8 cellular contexts compared by ENCODE assay signal in genomic region chr1:155049651-155050559, GRCh38. TPM values are rescaled to one million over a fixed set of nuclear protein-coding genes. Genes with fewer than 3 reads are reported as not detected.
DNase-seq lines count a peak whose midpoint lies in the region; ATAC-seq and TF ChIP-seq lines count a peak whose summit lies in the region.

No MANE protein-coding gene starts in this region.

- no peaks in the 10 kb centered on the region for H3K27me3 ChIP-seq in CD4-positive, alpha-beta T cell (ENCODE audit: control insufficient read depth, insufficient read depth, low read length)
- no peaks in the 10 kb centered on the region for H3K27me3 ChIP-seq in IMR-90 (ENCODE audit: control insufficient read depth, insufficient read depth, low read length)

- no peak for DNase-seq in CD4-positive, alpha-beta T cell
- DNase-seq in IMR-90 (peak; percentile 69), astrocyte of the cerebellum (ENCODE audit: low read depth) (no peak), memory B cell (ENCODE audit: low spot score in 2 of 2) (no peak), middle frontal gyrus (ENCODE audit: extremely low spot score, low spot score) (no peak), erythroblast (lab: John Stamatoyannopoulos, UW) (no peak), SHP77 treated with DMSO at 0.1 percent for 48 hours (lab: John Stamatoyannopoulos, UW) (no peak)
- no peak for DNase-seq in effector CD8-positive, alpha-beta T cell (lab: John Stamatoyannopoulos, UW)

- no peaks in the 10 kb centered on the region; the same call in 1 of the 2 replicates for H4K20me1 ChIP-seq in IMR-90 (ENCODE audit: insufficient read depth, low read length)

- no peak for TF ChIP-seq RAD21 in IMR-90 (IDR thresholded peaks at IDR 0.05; ENCODE audit: low read length)

- H2AK9ac ChIP-seq in IMR-90 (replicated peaks; ENCODE audit: low read depth, low read length, poor library complexity): peak overlapping the region; percentile 69

- H3K23ac ChIP-seq in IMR-90 (ENCODE audit: low read depth, low read length): peak overlapping the region; percentile 19

- H2BK20ac ChIP-seq in IMR-90 (ENCODE audit: low read depth, low read length): no peak overlapping the region

- no peak overlapping the region for H3K18ac ChIP-seq in IMR-90 (ENCODE audit: low read depth, low read length)

- peaks cover 13% of the 10 kb centered on the region for H3K4me1 ChIP-seq in IMR-90 (ENCODE audit: control insufficient read depth, insufficient read depth, low read length)

- dilution Hi-C loops in IMR-90 (cut with HindIII; ENCODE audit: low sequenced_read_pairs, unreplicated experiment): no loop called here

- H3K9ac ChIP-seq in IMR-90 (ENCODE audit: low read depth, low read length): peak overlapping the region; percentile 58; the same call in 1 of the 2 replicates

- H2AK5ac ChIP-seq in IMR-90 (ENCODE audit: low read depth, low read length): peak overlapping the region; percentile 16

- no peaks in the 10 kb centered on the region for H3K36me3 ChIP-seq in IMR-90 (ENCODE audit: control insufficient read depth, insufficient read depth, low read length)

- H4K91ac ChIP-seq in IMR-90 (ENCODE audit: insufficient read depth, low read depth, low read length): peak overlapping the region; percentile 51; the same call in 1 of the 2 replicates

- no peaks in the 10 kb centered on the region for H3K9me3 ChIP-seq in CD4-positive, alpha-beta T cell (ENCODE audit: control insufficient read depth, low read length)
- no peaks in the 10 kb centered on the region for H3K9me3 ChIP-seq in IMR-90 (ENCODE audit: control insufficient read depth, insufficient read depth, low read length)

- 11% methylated on average over 5 of the region's 10 CpGs; no CpG with 5 or more reads in 1 of the 2 experiments for WGBS in IMR-90 (ENCODE audit: extremely low coverage in 2 of 2, insufficient read length in 1 of 2), 2 experiments

- H2BK120ac ChIP-seq in IMR-90 (ENCODE audit: low read depth, low read length): 0 out of 2 replicates have a peak overlapping the region, but pooled peaks have one; percentile 3

- no TSS peak for BruUV-seq in IMR-90 (replicated peaks; lab: Mats Ljungman, UMichigan)

- POLR2A ChIA-PET in CD4-positive, alpha-beta T cell (lab: Charles Lee): interaction anchor here (1.0 to 2.4 kb wide), 9 partner anchors 12 to 113 kb away, joined by 3 to 10 read pairs (median 9); partner anchors contain the start of genes EFNA3, FLAD1 and PMVK
- POLR2A ChIA-PET in IMR-90 (lab: Charles Lee; ENCODE audit: unreplicated experiment): no interaction called here

- peak overlapping the region; percentile 35; the same call in 1 of the 2 replicates for H3K56ac ChIP-seq in IMR-90 (ENCODE audit: extremely low read depth, insufficient read depth, low read length)

- H3K27me3 Mint-ChIP-seq in CD4-positive, alpha-beta T cell: no peaks in the 10 kb centered on the region
- no peaks in the 10 kb centered on the region for H3K27me3 Mint-ChIP-seq in memory B cell

- peak overlapping the region; percentile 75; the same call in 1 of the 2 replicates for H3K4me3 ChIP-seq in IMR-90 (ENCODE audit: insufficient read depth, low read depth, low read length)
- H3K4me3 ChIP-seq in astrocyte of the cerebellum (ENCODE audit: low read depth, low read length): peak overlapping the region; percentile 61

- H3K4me3 Mint-ChIP-seq in CD4-positive, alpha-beta T cell: peak overlapping the region; percentile 91
- H3K4me3 Mint-ChIP-seq in memory B cell: peak overlapping the region; percentile 91

- peak overlapping the region; percentile 32 to 80; a peak in 3 of 4 replicates for H4K8ac ChIP-seq in IMR-90 (ENCODE audit: low read depth in 2 of 2, low read length in 2 of 2)

- H4K5ac ChIP-seq in IMR-90 (ENCODE audit: low read depth, low read length): no peak overlapping the region

- TF ChIP-seq POLR2A in IMR-90 (IDR thresholded peaks at IDR 0.05; ENCODE audit: low read depth, low read length): no peak
- TF ChIP-seq POLR2A in erythroblast (IDR thresholded peaks at IDR 0.05; ENCODE audit: low read length): no peak

- H3K9me1 ChIP-seq in IMR-90 (ENCODE audit: insufficient read depth, low read length): peaks cover 9% of the 10 kb centered on the region; the same call in 1 of the 2 replicates

- H3K27ac Mint-ChIP-seq in CD4-positive, alpha-beta T cell: peak overlapping the region; percentile 55
- H3K27ac Mint-ChIP-seq in memory B cell: no peak overlapping the region

- H2BK15ac ChIP-seq in IMR-90 (ENCODE audit: low read depth, low read length): peak overlapping the region; percentile 20; the same call in 1 of the 3 replicates

- H2BK5ac ChIP-seq in IMR-90 (ENCODE audit: low read depth, low read length, poor library complexity, severe bottlenecking): peak overlapping the region; percentile 31

- peak overlapping the region; percentile 69; the same call in 1 of the 2 replicates for H3K14ac ChIP-seq in IMR-90 (replicated peaks; ENCODE audit: low read depth, low read length)

- no peaks in the 10 kb centered on the region for H3K36me3 Mint-ChIP-seq in CD4-positive, alpha-beta T cell (ENCODE audit: low read depth)
- no peaks in the 10 kb centered on the region for H3K36me3 Mint-ChIP-seq in memory B cell

- no peak for ATAC-seq in CD4-positive, alpha-beta T cell (ENCODE audit: poor library complexity)
- no peak for ATAC-seq in IMR-90 (ENCODE audit: low read depth)
- ATAC-seq in memory B cell (ENCODE audit: low read depth): no peak

- intact Hi-C loops in CD4-positive, alpha-beta T cell (cut with DNase I, micrococcal nuclease): loop anchor here in 1 of 2 experiments (5.0 kb wide), 1 partner anchor 117 kb away; no protein-coding TSS in a partner anchor
- intact Hi-C loops in IMR-90 (cut with micrococcal nuclease): loop anchor here (5.0 kb wide), 1 partner anchor 48 kb away; the partner anchor contains the start of gene ZBTB7B

- peaks cover 29% of the 10 kb centered on the region for H3K4me1 Mint-ChIP-seq in CD4-positive, alpha-beta T cell (ENCODE audit: low read depth)
- peaks cover 11% of the 10 kb centered on the region for H3K4me1 Mint-ChIP-seq in memory B cell

- TF ChIP-seq CTCF in CD4-positive, alpha-beta T cell (IDR thresholded peaks at IDR 0.05): no peak
- no peak for TF ChIP-seq CTCF in IMR-90 (conservative IDR thresholded peaks at IDR 0.05; ENCODE audit: low read depth, low read length)
- TF ChIP-seq CTCF in astrocyte of the cerebellum (IDR thresholded peaks at IDR 0.05; ENCODE audit: low read depth, low read length, missing control alignments): no peak

- H2AFZ ChIP-seq in IMR-90 (replicated peaks; ENCODE audit: low read length, poor library complexity): peak overlapping the region; percentile 99

- peak overlapping the region; percentile 55 for H3K4ac ChIP-seq in IMR-90 (ENCODE audit: low read depth, low read length)

- peaks cover 0 to 15% of the 10 kb centered on the region in 2 experiments; a peak in 2 of 4 replicates for H3K79me1 ChIP-seq in IMR-90 (ENCODE audit: low read depth in 1 of 2, low read length in 2 of 2)

- CTCF ChIA-PET in CD4-positive, alpha-beta T cell (lab: Charles Lee): interaction anchor here (0.9 to 3.6 kb wide), 5 partner anchors 11 to 30 kb away, joined by 3 to 29 read pairs (median 3); partner anchors contain the start of genes DCST1 and DCST2
- CTCF ChIA-PET in IMR-90 (lab: Yijun Ruan, JAX): interaction anchor here (0.9 to 2.3 kb wide), 3 partner anchors 12 to 35 kb away, joined by 3 to 6 read pairs (median 4); no protein-coding TSS in a partner anchor

- peak overlapping the region; percentile 93 for H3K4me2 ChIP-seq in IMR-90 (ENCODE audit: low read depth, low read length)

- no peaks in the 10 kb centered on the region for H3K9me3 Mint-ChIP-seq in CD4-positive, alpha-beta T cell
- no peaks in the 10 kb centered on the region for H3K9me3 Mint-ChIP-seq in memory B cell

- in situ Hi-C loops in IMR-90 (cut with MboI; ENCODE audit: low sequenced_read_pairs): loop anchor here (10.0 kb wide), 1 partner anchor 95 kb away; the partner anchor contains the start of gene PBXIP1
- in situ Hi-C loops in astrocyte of the cerebellum (cut with HindIII; ENCODE audit: low sequenced_read_pairs): no loop called here

- H3K27ac ChIP-seq in CD4-positive, alpha-beta T cell (ENCODE audit: low read depth, low read length): no peak overlapping the region
- no peak overlapping the region; the same call in 1 of the 2 replicates for H3K27ac ChIP-seq in IMR-90 (ENCODE audit: insufficient read depth, low read length)

TF ChIP-seq in IMR-90, 13 proteins besides CTCF, POLR2A, EP300 and RAD21 (continues in another document):
- TF ChIP-seq FOS (IDR thresholded peaks at IDR 0.05; ENCODE audit: low read depth, low read length) (no peak), NFE2L2 (IDR thresholded peaks at IDR 0.05; ENCODE audit: low read depth, low read length) (no peak), BHLHE40 (IDR thresholded peaks at IDR 0.05; ENCODE audit: low read depth, low read length) (no peak), RFX5 (IDR thresholded peaks at IDR 0.05; ENCODE audit: low read depth, low read length) (no peak), MAFK (IDR thresholded peaks at IDR 0.05; ENCODE audit: low read depth, low read length) (no peak), MAZ (IDR thresholded peaks at IDR 0.05; ENCODE audit: borderline replicate concordance, low read depth, low read length) (no peak)

RNA-seq across cellular contexts. Expression of gene ADAM15, which starts 1.2 kb away (rescaled TPM):
- 10 to 100 TPM; 17.2 to 20.1 TPM for total RNA-seq in CD4-positive, alpha-beta T cell
- total RNA-seq in IMR-90 (2012; rRNA removed): 25.6 and 29.7 TPM in 2 replicates
- 52.4 and 65.6 TPM in 2 replicates for polyA plus RNA-seq in IMR-90 (2012; rRNA removed)
- polyA plus RNA-seq in IMR-90 (2012; cell fraction: cytosol; rRNA removed): 37.6 and 68.1 TPM in 2 replicates
- polyA plus RNA-seq in IMR-90 (2012; cell fraction: nucleus; rRNA removed; ENCODE audit: low replicate concordance): 71.0 and 198 TPM in 2 replicates

RNA-seq across cellular contexts. Expression of gene EFNA4, which starts 13.6 kb away (rescaled TPM):
- 1 to 10 TPM; 2.4 to 3.3 TPM for total RNA-seq in CD4-positive, alpha-beta T cell
- total RNA-seq in IMR-90 (2012; rRNA removed): 3.3 and 3.8 TPM in 2 replicates
- polyA plus RNA-seq in IMR-90 (2012; rRNA removed): 11.8 and 16.3 TPM in 2 replicates
- polyA plus RNA-seq in IMR-90 (2012; cell fraction: cytosol; rRNA removed): 11.9 and 15.9 TPM in 2 replicates
- 7.3 and 9.8 TPM in 2 replicates for polyA plus RNA-seq in IMR-90 (2012; cell fraction: nucleus; rRNA removed; ENCODE audit: low replicate concordance)

RNA-seq across cellular contexts. Expression of gene DCST1, which starts 16.3 kb away (rescaled TPM):
- under 1 TPM; 0.33 to 0.39 TPM for total RNA-seq in CD4-positive, alpha-beta T cell
- not detected in 2 replicates for total RNA-seq in IMR-90 (2012; rRNA removed)
- not detected in 2 replicates for polyA plus RNA-seq in IMR-90 (2012; rRNA removed)
- not detected in 2 replicates for polyA plus RNA-seq in IMR-90 (2012; cell fraction: cytosol; rRNA removed)
- polyA plus RNA-seq in IMR-90 (2012; cell fraction: nucleus; rRNA removed; ENCODE audit: low replicate concordance): 0.03 TPM in 1 of 2 replicates, not detected in the other

RNA-seq across cellular contexts. Expression of gene DCST2, which starts 16.3 kb away (rescaled TPM):
- total RNA-seq in CD4-positive, alpha-beta T cell: 1 to 10 TPM; 1.4 to 2.2 TPM
- not detected in 2 replicates for total RNA-seq in IMR-90 (2012; rRNA removed)
- 0.14 and 0.30 TPM in 2 replicates for polyA plus RNA-seq in IMR-90 (2012; rRNA removed)
- polyA plus RNA-seq in IMR-90 (2012; cell fraction: cytosol; rRNA removed): 0.04 and 0.19 TPM in 2 replicates
- 2.9 TPM in 2 replicates for polyA plus RNA-seq in IMR-90 (2012; cell fraction: nucleus; rRNA removed; ENCODE audit: low replicate concordance)

RNA-seq across cellular contexts. Expression of gene EFNA3, which starts 28.7 kb away (rescaled TPM):
- under 1 TPM; 0.22 to 0.47 TPM for total RNA-seq in CD4-positive, alpha-beta T cell
- 0.56 and 0.72 TPM in 2 replicates for total RNA-seq in IMR-90 (2012; rRNA removed)
- 1.6 TPM in 2 replicates for polyA plus RNA-seq in IMR-90 (2012; rRNA removed)
- polyA plus RNA-seq in IMR-90 (2012; cell fraction: cytosol; rRNA removed): 0.75 and 1.8 TPM in 2 replicates
- polyA plus RNA-seq in IMR-90 (2012; cell fraction: nucleus; rRNA removed; ENCODE audit: low replicate concordance): 1.4 and 1.5 TPM in 2 replicates
